ENCODE assay signal across 4 cellular contexts in genomic region chr7:17581301-17581700, GRCh38.
"Had no signal": no experiment of that assay in that cellular context is flagged by ENCODE, and none has a peak within 500 bp of the region (broad histone marks: within the 10 kb centered on the region; RNA-seq: fewer than 3 reads in every experiment).

No MANE protein-coding gene starts in this region.

- H3K27ac ChIP-seq: HL-60 had no signal

- H3K4me3 ChIP-seq: GM23338 had no signal

- H2AFZ ChIP-seq: GM23338 had no signal

- DNase-seq: H9, HCEC 1CT had no signal

- H3K4me2 ChIP-seq: GM23338 had no signal
